18 cellular contexts compared by ENCODE assay signal in genomic region chr9:121850366-121850765, GRCh38.
DNase-seq lines count a peak whose midpoint lies in the region; ATAC-seq, FAIRE-seq and TF ChIP-seq lines count a peak whose summit lies in the region.
"Had no signal": no experiment of that assay in that cellular context is flagged by ENCODE, and none has a peak within 500 bp of the region (broad histone marks: within the 10 kb centered on the region; RNA-seq: fewer than 3 reads in every experiment).

No MANE protein-coding gene starts in this region.

- TF ChIP-seq CTCF in bronchial epithelial cell (IDR thresholded peaks at IDR 0.05; ENCODE audit: insufficient read depth, low read length, severe bottlenecking) = no peak
- TF ChIP-seq CTCF in H1 (IDR thresholded peaks at IDR 0.05; ENCODE audit: control extremely low read depth in 1 of 3, insufficient read depth in 1 of 3, low read depth in 1 of 3, low read length in 3 of 3) = no peak

- no peaks in the 10 kb centered on the region; a peak in 1 of 7 replicates for H3K4me1 ChIP-seq in H1 (replicated peaks in 1 of 4; ENCODE audit: control insufficient read depth in 3 of 4, insufficient read depth in 4 of 4, low read length in 3 of 4)

- no peak overlapping the region for H3K23ac ChIP-seq in H1 (ENCODE audit: insufficient read length)

- H3K79me1 ChIP-seq in H1 (ENCODE audit: low read depth, low read length) = no peaks in the 10 kb centered on the region

- 100% methylated on average over 2 of the region's 2 CpGs; no CpG with 5 or more reads in 1 of the 2 experiments for WGBS in H1 (ENCODE audit: extremely low coverage in 1 of 2, insufficient coverage in 1 of 2, insufficient read length in 1 of 2, insufficient replicate concordance in 2 of 2, low coverage in 1 of 2, low lambda C conversion rate in 2 of 2, missing lambda C conversion rate in 1 of 2), 2 experiments

- POLR2A ChIA-PET in H1 (lab: Charles Lee; ENCODE audit: partially characterized antibody) = no interaction called here

- H3K18ac ChIP-seq in H1 (ENCODE audit: extremely low read depth, low read length) = no peak overlapping the region

- H2BK15ac ChIP-seq in H1 (ENCODE audit: low read length) = no peak overlapping the region

- H2AFZ ChIP-seq in H1 (ENCODE audit: low read length) = no peak overlapping the region
- H2AFZ ChIP-seq: GM23338 had no signal

- H2BK12ac ChIP-seq in H1 (ENCODE audit: low read depth, low read length) = no peak overlapping the region

- no peak for ATAC-seq in activated CD4-positive, CD25-positive, alpha-beta regulatory T cell treated with anti-CD3 and anti-CD28 coated beads, Interleukin-2, amount 50 U/mL, for 24 hours
- no peak for ATAC-seq in stimulated activated naive B cell treated with anti-CD40 and anti-IgM and Interleukin-4, amounts not matched to agents 10 μg/mL and 1 μg/mL and 100 μg/mL, for 72 hours (replicated peaks)
- ATAC-seq: GM23338 had no signal

- H2BK5ac ChIP-seq in H1 (ENCODE audit: low read depth, low read length) = no peak overlapping the region

- H3K4me1 Mint-ChIP-seq in stimulated activated naive B cell treated with anti-CD40 and anti-IgM and Interleukin-4, amounts not matched to agents 10 μg/mL and 1 μg/mL and 100 μg/mL, for 72 hours = no peaks in the 10 kb centered on the region
- H3K4me1 Mint-ChIP-seq: CD4-positive, alpha-beta memory T cell had no signal

- H4K8ac ChIP-seq in H1 (ENCODE audit: extremely low read depth, insufficient read depth, low read length) = no peak overlapping the region

- no peak overlapping the region for H2BK120ac ChIP-seq in H1 (replicated peaks; ENCODE audit: low read depth, low read length)

- no peak for TF ChIP-seq EP300 in H1 (IDR thresholded peaks at IDR 0.05; ENCODE audit: borderline replicate concordance in 1 of 2, low read depth in 2 of 2, low read length in 2 of 2)

- H3K27ac Mint-ChIP-seq in stimulated activated naive B cell treated with anti-CD40 and anti-IgM and Interleukin-4, amounts not matched to agents 10 μg/mL and 1 μg/mL and 100 μg/mL, for 72 hours = no peak overlapping the region
- H3K27ac Mint-ChIP-seq: CD4-positive, alpha-beta memory T cell; GM23338 had no signal

- H2BK20ac ChIP-seq in H1 (ENCODE audit: low read length) = no peak overlapping the region

- no peak for TF ChIP-seq RAD21 in H1 (IDR thresholded peaks at IDR 0.05 in 1 of 2, conservative IDR thresholded peaks at IDR 0.05 in 1 of 2; ENCODE audit: low read depth in 2 of 2, low read length in 2 of 2)

- H3K4me3 ChIP-seq in bronchial epithelial cell (ENCODE audit: low read depth, low read length) = no peak overlapping the region
- H3K4me3 ChIP-seq in H1 (ENCODE audit: extremely low read depth in 1 of 4, insufficient read depth in 2 of 4, low read depth in 3 of 4, low read length in 4 of 4) = no peak overlapping the region
- H3K4me3 ChIP-seq: GM23338 had no signal

- no peak overlapping the region for H4K5ac ChIP-seq in H1 (ENCODE audit: insufficient read length, low read depth, low read length)

- DNase-seq in bronchial epithelial cell (ENCODE audit: low read depth) (no peak), H1 (ENCODE audit: low read depth in 1 of 2, low spot score in 2 of 2) (no peak), ureter (ENCODE audit: low spot score) (peak; percentile 17), T1000 (lab: John Stamatoyannopoulos, UW) (no peak)
- no peak for DNase-seq in stimulated activated naive B cell treated with anti-CD40 and anti-IgM and Interleukin-4, amounts not matched to agents 10 μg/mL and 1 μg/mL and 100 μg/mL, for 72 hours
- DNase-seq: C1 segment of cervical spinal cord; Calu3; CD4-positive, alpha-beta memory T cell; COR-L47; DMS53; DMS79 treated with DMSO at 0.1 percent for 48 hours; GF-D8; H7; HCEC 1CT had no signal

- no peak for TF ChIP-seq POLR2A in H1 (IDR thresholded peaks at IDR 0.05; ENCODE audit: control extremely low read depth in 1 of 2, low read depth in 2 of 2, low read length in 2 of 2)

- H3K4me2 ChIP-seq in H1 (ENCODE audit: insufficient read depth in 1 of 2, low read depth in 2 of 2, low read length in 2 of 2) = no peak overlapping the region
- H3K4me2 ChIP-seq: GM23338 had no signal

- no peak overlapping the region for H3K9ac ChIP-seq in H1 (replicated peaks in 1 of 4; ENCODE audit: extremely low read depth in 1 of 4, low read depth in 3 of 4, low read length in 3 of 4)

- H3K36me3 ChIP-seq in bronchial epithelial cell (ENCODE audit: control insufficient read depth, insufficient read depth, low read length) = peaks cover 3% of the 10 kb centered on the region
- H3K36me3 ChIP-seq in H1 (ENCODE audit: control insufficient read depth in 2 of 4, insufficient read depth in 4 of 4, low read length in 3 of 4) = no peaks in the 10 kb centered on the region

- no peaks in the 10 kb centered on the region; a peak in 2 of 4 replicates for H3K9me3 ChIP-seq in H1 (ENCODE audit: insufficient read depth in 2 of 2, low read depth in 1 of 2, low read length in 1 of 2)

- H4K20me1 ChIP-seq in H1 (replicated peaks in 1 of 2; ENCODE audit: control insufficient read depth in 1 of 2, insufficient read depth in 2 of 2, low read length in 2 of 2) = no peaks in the 10 kb centered on the region

- H3K4me3 Mint-ChIP-seq in stimulated activated naive B cell treated with anti-CD40 and anti-IgM and Interleukin-4, amounts not matched to agents 10 μg/mL and 1 μg/mL and 100 μg/mL, for 72 hours = no peak overlapping the region
- H3K4me3 Mint-ChIP-seq: CD4-positive, alpha-beta memory T cell; GM23338 had no signal

- FAIRE-seq in bronchial epithelial cell (lab: Jason Lieb, UNC) (peak; percentile 88), H1 (lab: Jason Lieb, UNC) (no peak)
- FAIRE-seq: GM12891, GM18507 had no signal

- no peak overlapping the region for H2AK5ac ChIP-seq in H1 (ENCODE audit: low read depth, low read length)

- H3K27ac ChIP-seq in H1 (ENCODE audit: low read depth, low read length) = no peak overlapping the region

- H3K27me3 ChIP-seq in bronchial epithelial cell (ENCODE audit: control insufficient read depth, insufficient read depth, low read length) (no peaks in the 10 kb centered on the region), H1 (replicated peaks in 1 of 4; ENCODE audit: control insufficient read depth in 3 of 4, extremely low read depth in 1 of 4, insufficient read depth in 3 of 4, low read length in 3 of 4) (no peaks in the 10 kb centered on the region)

- no peak overlapping the region for H3K56ac ChIP-seq in H1 (replicated peaks; ENCODE audit: insufficient read length, low read depth, low read length)

- H3K14ac ChIP-seq in H1 (ENCODE audit: insufficient read length) = no peak overlapping the region

- peaks cover 6 to 9% of the 10 kb centered on the region in 2 donors for H3K9me3 Mint-ChIP-seq in stimulated activated naive B cell treated with anti-CD40 and anti-IgM and Interleukin-4, amounts not matched to agents 10 μg/mL and 1 μg/mL and 100 μg/mL, for 72 hours

- H4K91ac ChIP-seq in H1 (replicated peaks; ENCODE audit: insufficient read length, low read length) = no peak overlapping the region

- peaks cover 3 to 7% of the 10 kb centered on the region in 2 donors for H3K36me3 Mint-ChIP-seq in stimulated activated naive B cell treated with anti-CD40 and anti-IgM and Interleukin-4, amounts not matched to agents 10 μg/mL and 1 μg/mL and 100 μg/mL, for 72 hours

- H3K23me2 ChIP-seq in H1 (ENCODE audit: low read depth, low read length) = no peaks in the 10 kb centered on the region; the same call in 1 of the 2 replicates

- no peaks in the 10 kb centered on the region for H3K27me3 Mint-ChIP-seq in stimulated activated naive B cell treated with anti-CD40 and anti-IgM and Interleukin-4, amounts not matched to agents 10 μg/mL and 1 μg/mL and 100 μg/mL, for 72 hours

- H3K79me2 ChIP-seq in H1 (ENCODE audit: control insufficient read depth in 1 of 2, insufficient read depth in 2 of 2, low read length in 2 of 2) = no peaks in the 10 kb centered on the region

- CTCF ChIA-PET in H1 (lab: Charles Lee; ENCODE audit: partially characterized antibody) = interaction anchor here (2.6 kb wide), 1 partner anchor 11 kb away, joined by 8 read pairs; no protein-coding TSS in a partner anchor

- peak overlapping the region; percentile 5 for H3K4ac ChIP-seq in H1 (replicated peaks; ENCODE audit: insufficient read length, low read depth, low read length)

TF ChIP-seq in H1, 55 proteins besides CTCF, POLR2A, EP300 and RAD21 (continues in another document):
- TF ChIP-seq RXRA (IDR thresholded peaks at IDR 0.05; ENCODE audit: insufficient read depth, low read depth, low read length) = no peak
- no peak for TF ChIP-seq SIN3A (conservative IDR thresholded peaks at IDR 0.05 in 1 of 2, IDR thresholded peaks at IDR 0.05 in 1 of 2; ENCODE audit: low read depth in 1 of 2, low read length in 2 of 2)
- no peak for TF ChIP-seq SAP30 (IDR thresholded peaks at IDR 0.05; ENCODE audit: insufficient read depth, insufficient replicate concordance, low read length)
- no peak for TF ChIP-seq SUZ12 (IDR thresholded peaks at IDR 0.05; ENCODE audit: low read length)
- no peak for TF ChIP-seq TAF7 (optimal IDR thresholded peaks at IDR 0.05; ENCODE audit: borderline replicate concordance, low read depth, low read length)
- TF ChIP-seq HDAC2 (IDR thresholded peaks at IDR 0.05; ENCODE audit: borderline replicate concordance in 1 of 2, low read depth in 2 of 2, low read length in 2 of 2) = no peak
- no peak for TF ChIP-seq PHF8 (conservative IDR thresholded peaks at IDR 0.05; ENCODE audit: low read depth, low read length)
- TF ChIP-seq ATF2 (IDR thresholded peaks at IDR 0.05; ENCODE audit: low read length) = no peak
- no peak for TF ChIP-seq E2F6 (IDR thresholded peaks at IDR 0.05)
- no peak for TF ChIP-seq TAF1 (IDR thresholded peaks at IDR 0.05; ENCODE audit: low read depth, low read length)
